In genomic region chr20:63499333-63499969, GRCh38 we compare ENCODE assay signal across 7 cellular contexts. TPM values are rescaled to one million over a fixed set of nuclear protein-coding genes. Genes with fewer than 3 reads are reported as not detected.
DNase-seq lines count a peak whose midpoint lies in the region; ATAC-seq, FAIRE-seq and TF ChIP-seq lines count a peak whose summit lies in the region.
"Had no signal": no experiment of that assay in that cellular context is flagged by ENCODE, and none has a peak within 500 bp of the region (broad histone marks: within the 10 kb centered on the region; RNA-seq: fewer than 3 reads in every experiment).

No MANE protein-coding gene starts in this region.

- peaks cover 0 to 32% (median 21%) of the 10 kb centered on the region in 4 experiments; a peak in 6 of 7 replicates for H3K4me1 ChIP-seq in H1 (replicated peaks in 1 of 4; ENCODE audit: control insufficient read depth in 3 of 4, insufficient read depth in 4 of 4, low read length in 3 of 4)

- peaks cover 14% of the 10 kb centered on the region for H3K27me3 Mint-ChIP-seq in activated CD4-positive, alpha-beta T cell treated with anti-CD3 and anti-CD28 coated beads for 36 hours

- DNase-seq in NCI-H1092 (lab: John Stamatoyannopoulos, UW) = peak; percentile 45
- DNase-seq in H1 (ENCODE audit: low read depth in 1 of 2, low spot score in 2 of 2) = peak in 1 of 2 experiments; percentile 63
- DNase-seq in retina = peak; percentile 77
- no peak for DNase-seq in NCI-H2107 treated with DMSO at 0.1 percent for 48 hours (lab: John Stamatoyannopoulos, UW; ENCODE audit: unreplicated experiment)
- no peak for DNase-seq in erythroblast (lab: John Stamatoyannopoulos, UW)
- no peak for DNase-seq in activated CD4-positive, alpha-beta T cell treated with anti-CD3 and anti-CD28 coated beads for 36 hours

- H3K23me2 ChIP-seq in H1 (ENCODE audit: low read depth, low read length) = peaks cover 3% of the 10 kb centered on the region; the same call in 1 of the 2 replicates

- H3K36me3 ChIP-seq in H1 (ENCODE audit: control insufficient read depth in 2 of 4, insufficient read depth in 4 of 4, low read length in 3 of 4) = no peaks in the 10 kb centered on the region; a peak in 1 of 8 replicates

- H3K36me3 Mint-ChIP-seq in activated CD4-positive, alpha-beta T cell treated with anti-CD3 and anti-CD28 coated beads for 36 hours (ENCODE audit: low read depth) = no peaks in the 10 kb centered on the region

- no peak for ATAC-seq in activated CD4-positive, alpha-beta T cell treated with anti-CD3 and anti-CD28 coated beads for 36 hours

- H3K9me3 ChIP-seq in H1 (ENCODE audit: insufficient read depth in 2 of 2, low read depth in 1 of 2, low read length in 1 of 2) = no peaks in the 10 kb centered on the region; a peak in 1 of 4 replicates

- TF ChIP-seq CTCF in H1 (IDR thresholded peaks at IDR 0.05; ENCODE audit: control extremely low read depth in 1 of 3, insufficient read depth in 1 of 3, low read depth in 1 of 3, low read length in 3 of 3) = no peak

- peaks cover 2% of the 10 kb centered on the region for H3K4me1 Mint-ChIP-seq in activated CD4-positive, alpha-beta T cell treated with anti-CD3 and anti-CD28 coated beads for 36 hours

- no peak overlapping the region for H3K9ac ChIP-seq in H1 (replicated peaks in 1 of 4; ENCODE audit: extremely low read depth in 1 of 4, low read depth in 3 of 4, low read length in 3 of 4)

- no peak overlapping the region for H2BK15ac ChIP-seq in H1 (ENCODE audit: low read length)

- TF ChIP-seq POLR2A in H1 (IDR thresholded peaks at IDR 0.05; ENCODE audit: control extremely low read depth in 1 of 2, low read depth in 2 of 2, low read length in 2 of 2) (no peak), erythroblast (IDR thresholded peaks at IDR 0.05; ENCODE audit: low read length) (no peak)

- no peaks in the 10 kb centered on the region for H3K79me2 ChIP-seq in H1 (ENCODE audit: control insufficient read depth in 1 of 2, insufficient read depth in 2 of 2, low read length in 2 of 2)

- CTCF ChIA-PET in H1 (lab: Charles Lee; ENCODE audit: partially characterized antibody) = no interaction called here
- CTCF ChIA-PET in activated CD4-positive, alpha-beta T cell treated with anti-CD3 and anti-CD28 coated beads for 36 hours (lab: Charles Lee) = no interaction called here

- peaks cover 0 to 4% of the 10 kb centered on the region in 2 experiments for H4K20me1 ChIP-seq in H1 (replicated peaks in 1 of 2; ENCODE audit: control insufficient read depth in 1 of 2, insufficient read depth in 2 of 2, low read length in 2 of 2)

- no peak overlapping the region for H4K91ac ChIP-seq in H1 (replicated peaks; ENCODE audit: insufficient read length, low read length)

- H3K4me3 ChIP-seq in H1 (ENCODE audit: extremely low read depth in 1 of 4, insufficient read depth in 2 of 4, low read depth in 3 of 4, low read length in 4 of 4) = peak overlapping the region; percentile 23 to 66 (median 29); a peak in 6 of 8 replicates

- H2AFZ ChIP-seq in H1 (ENCODE audit: low read length) = no peak overlapping the region

- H3K27ac Mint-ChIP-seq in activated CD4-positive, alpha-beta T cell treated with anti-CD3 and anti-CD28 coated beads for 36 hours = no peak overlapping the region

- POLR2A ChIA-PET in H1 (lab: Charles Lee; ENCODE audit: partially characterized antibody) = interaction anchor here (1.1 kb wide), 1 partner anchor 22 kb away, joined by 5 read pairs; the partner anchor contains the start of gene PPDPF
- POLR2A ChIA-PET in activated CD4-positive, alpha-beta T cell treated with anti-CD3 and anti-CD28 coated beads for 36 hours (lab: Charles Lee) = no interaction called here

- H4K5ac ChIP-seq in H1 (ENCODE audit: insufficient read length, low read depth, low read length) = no peak overlapping the region

- 3% methylated on average over 6 of the region's 49 CpGs; no CpG with 5 or more reads in 1 of the 2 experiments for WGBS in H1 (ENCODE audit: extremely low coverage in 1 of 2, insufficient coverage in 1 of 2, insufficient read length in 1 of 2, insufficient replicate concordance in 2 of 2, low coverage in 1 of 2, low lambda C conversion rate in 2 of 2, missing lambda C conversion rate in 1 of 2), 2 experiments

- H3K27ac ChIP-seq in H1 (ENCODE audit: low read depth, low read length) = no peak overlapping the region

- peak overlapping the region; percentile 32; the same call in 1 of the 2 replicates for H3K18ac ChIP-seq in H1 (ENCODE audit: extremely low read depth, low read length)

- no peak overlapping the region; the same call in 1 of the 2 replicates for H2BK5ac ChIP-seq in H1 (ENCODE audit: low read depth, low read length)

- H3K9me3 Mint-ChIP-seq in activated CD4-positive, alpha-beta T cell treated with anti-CD3 and anti-CD28 coated beads for 36 hours (ENCODE audit: low read depth) = no peaks in the 10 kb centered on the region

- intact Hi-C loops in activated CD4-positive, alpha-beta T cell treated with anti-CD3 and anti-CD28 coated beads for 36 hours (cut with DNase I, micrococcal nuclease) = no loop called here

- peak overlapping the region; percentile 47 for H4K8ac ChIP-seq in H1 (ENCODE audit: extremely low read depth, insufficient read depth, low read length)

- H3K4me2 ChIP-seq in H1 (ENCODE audit: insufficient read depth in 1 of 2, low read depth in 2 of 2, low read length in 2 of 2) = peak overlapping the region; percentile 60 to 80

- H3K27me3 ChIP-seq in H1 (replicated peaks in 1 of 4; ENCODE audit: control insufficient read depth in 3 of 4, extremely low read depth in 1 of 4, insufficient read depth in 3 of 4, low read length in 3 of 4) = peaks cover 11 to 42% (median 35%) of the 10 kb centered on the region in 4 experiments

- no peak for FAIRE-seq in H1 (lab: Jason Lieb, UNC)

- H2BK12ac ChIP-seq in H1 (ENCODE audit: low read depth, low read length) = no peak overlapping the region

- no peak for TF ChIP-seq EP300 in H1 (IDR thresholded peaks at IDR 0.05; ENCODE audit: borderline replicate concordance in 1 of 2, low read depth in 2 of 2, low read length in 2 of 2)

- no peak overlapping the region for H3K14ac ChIP-seq in H1 (ENCODE audit: insufficient read length)

- no peak overlapping the region for H2BK20ac ChIP-seq in H1 (ENCODE audit: low read length)

- H3K23ac ChIP-seq in H1 (ENCODE audit: insufficient read length) = no peak overlapping the region

- no peak overlapping the region for H3K4me3 Mint-ChIP-seq in activated CD4-positive, alpha-beta T cell treated with anti-CD3 and anti-CD28 coated beads for 36 hours

- H2BK120ac ChIP-seq in H1 (replicated peaks; ENCODE audit: low read depth, low read length) = no peak overlapping the region

- H3K79me1 ChIP-seq in H1 (ENCODE audit: low read depth, low read length) = no peaks in the 10 kb centered on the region

- H3K4ac ChIP-seq in H1 (replicated peaks; ENCODE audit: insufficient read length, low read depth, low read length) = no peak overlapping the region

- no peak for TF ChIP-seq RAD21 in H1 (IDR thresholded peaks at IDR 0.05 in 1 of 2, conservative IDR thresholded peaks at IDR 0.05 in 1 of 2; ENCODE audit: low read depth in 2 of 2, low read length in 2 of 2)

- no peak overlapping the region for H3K56ac ChIP-seq in H1 (replicated peaks; ENCODE audit: insufficient read length, low read depth, low read length)

- H2AK5ac ChIP-seq in H1 (ENCODE audit: low read depth, low read length) = no peak overlapping the region

RNA-seq across cellular contexts. Expression of gene EEF1A2, which starts 0.6 kb away (rescaled TPM):
- total RNA-seq in H1 (2021; fragmentation: NEBNext Ultra II Directional; extraction: Animal tissue kit (Norgen Biotek cat#: 25700)) = 25.8 and 27.9 TPM in 2 replicates
- polyA plus RNA-seq in H1 (2011; rRNA removed) = 7.4 and 17.5 TPM in 2 replicates
- 15.5 TPM for polyA plus RNA-seq in H1 (2011; cell fraction: cytosol; rRNA removed)
- polyA plus RNA-seq in H1 (2011; cell fraction: nucleus; rRNA removed) = 33.5 TPM
- polyA plus RNA-seq in H1 (2012, experiment 1 of 2) = 25.2 to 45.3 TPM (median 39.3 TPM) in 4 replicates
- 22.6 TPM for polyA plus RNA-seq in H1 (2012, experiment 2 of 2)
- 26.8 TPM for polyA plus RNA-seq in H1 (2013, experiment 1 of 2)
- polyA plus RNA-seq in H1 (2013, experiment 2 of 2) = 25.5 TPM
- 6.0 and 11.9 TPM in 2 replicates for polyA minus RNA-seq in H1 (2011; rRNA and poly(A)+ RNA removed)
- polyA minus RNA-seq in H1 (2011; cell fraction: cytosol; rRNA and poly(A)+ RNA removed) = 20.6 TPM
- 13.6 TPM for polyA minus RNA-seq in H1 (2011; cell fraction: nucleus; rRNA and poly(A)+ RNA removed)
- under 1 TPM; 0.69 to 0.81 TPM for total RNA-seq in activated CD4-positive, alpha-beta T cell treated with anti-CD3 and anti-CD28 coated beads for 36 hours

RNA-seq across cellular contexts. Expression of gene PPDPF, which starts 21.1 kb away (rescaled TPM):
- 125 and 138 TPM in 2 replicates for total RNA-seq in H1 (2021; fragmentation: NEBNext Ultra II Directional; extraction: Animal tissue kit (Norgen Biotek cat#: 25700))
- 30.5 and 49.9 TPM in 2 replicates for polyA plus RNA-seq in H1 (2011; rRNA removed)
- polyA plus RNA-seq in H1 (2011; cell fraction: cytosol; rRNA removed) = 13.6 TPM
- polyA plus RNA-seq in H1 (2011; cell fraction: nucleus; rRNA removed) = 40.2 TPM
- 38.8 to 127 TPM (median 112 TPM) in 4 replicates for polyA plus RNA-seq in H1 (2012, experiment 1 of 2)
- polyA plus RNA-seq in H1 (2012, experiment 2 of 2) = 66.7 TPM
- 147 TPM for polyA plus RNA-seq in H1 (2013, experiment 1 of 2)
- polyA plus RNA-seq in H1 (2013, experiment 2 of 2) = 151 TPM
- polyA minus RNA-seq in H1 (2011; rRNA and poly(A)+ RNA removed) = 2.8 and 4.9 TPM in 2 replicates
- 109 TPM for polyA minus RNA-seq in H1 (2011; cell fraction: cytosol; rRNA and poly(A)+ RNA removed)
- polyA minus RNA-seq in H1 (2011; cell fraction: nucleus; rRNA and poly(A)+ RNA removed) = 58.7 TPM
- 100 to 1,000 TPM; 119 to 133 TPM for total RNA-seq in activated CD4-positive, alpha-beta T cell treated with anti-CD3 and anti-CD28 coated beads for 36 hours

RNA-seq across cellular contexts. Expression of gene KCNQ2, which starts 27.0 kb away (rescaled TPM):
- total RNA-seq in H1 (2021; fragmentation: NEBNext Ultra II Directional; extraction: Animal tissue kit (Norgen Biotek cat#: 25700)) = 82.6 and 88.6 TPM in 2 replicates
- 243 and 277 TPM in 2 replicates for polyA plus RNA-seq in H1 (2011; rRNA removed)
- 174 TPM for polyA plus RNA-seq in H1 (2011; cell fraction: cytosol; rRNA removed)
- 206 TPM for polyA plus RNA-seq in H1 (2011; cell fraction: nucleus; rRNA removed)
- 41.9 to 107 TPM (median 94.0 TPM) in 4 replicates for polyA plus RNA-seq in H1 (2012, experiment 1 of 2)
- 88.7 TPM for polyA plus RNA-seq in H1 (2012, experiment 2 of 2)
- 72.4 TPM for polyA plus RNA-seq in H1 (2013, experiment 1 of 2)
- polyA plus RNA-seq in H1 (2013, experiment 2 of 2) = 73.2 TPM
- polyA minus RNA-seq in H1 (2011; rRNA and poly(A)+ RNA removed) = 40.5 and 42.0 TPM in 2 replicates
- 39.6 TPM for polyA minus RNA-seq in H1 (2011; cell fraction: cytosol; rRNA and poly(A)+ RNA removed)
- polyA minus RNA-seq in H1 (2011; cell fraction: nucleus; rRNA and poly(A)+ RNA removed) = 33.1 TPM
- not detected for total RNA-seq in activated CD4-positive, alpha-beta T cell treated with anti-CD3 and anti-CD28 coated beads for 36 hours

RNA-seq across cellular contexts. Expression of gene PTK6, which starts 37.7 kb away (rescaled TPM):
- total RNA-seq in H1 (2021; fragmentation: NEBNext Ultra II Directional; extraction: Animal tissue kit (Norgen Biotek cat#: 25700)) = 0.17 and 0.19 TPM in 2 replicates
- 0.12 and 0.30 TPM in 2 replicates for polyA plus RNA-seq in H1 (2011; rRNA removed)
- 0.27 TPM for polyA plus RNA-seq in H1 (2011; cell fraction: cytosol; rRNA removed)
- polyA plus RNA-seq in H1 (2011; cell fraction: nucleus; rRNA removed) = 0.67 TPM
- 0.32 to 0.41 TPM (median 0.40 TPM) in 4 replicates for polyA plus RNA-seq in H1 (2012, experiment 1 of 2)
- 0.25 TPM for polyA plus RNA-seq in H1 (2012, experiment 2 of 2)
- polyA plus RNA-seq in H1 (2013, experiment 1 of 2) = 0.08 TPM
- 0.07 TPM for polyA plus RNA-seq in H1 (2013, experiment 2 of 2)
- 0.12 TPM in 1 of 2 replicates, not detected in the other for polyA minus RNA-seq in H1 (2011; rRNA and poly(A)+ RNA removed)
- 0.37 TPM for polyA minus RNA-seq in H1 (2011; cell fraction: cytosol; rRNA and poly(A)+ RNA removed)
- polyA minus RNA-seq in H1 (2011; cell fraction: nucleus; rRNA and poly(A)+ RNA removed) = 0.20 TPM
- total RNA-seq in activated CD4-positive, alpha-beta T cell treated with anti-CD3 and anti-CD28 coated beads for 36 hours = under 1 TPM; 0.25 to 0.48 TPM
- total RNA-seq: SK-MEL-5 had no signal

RNA-seq across cellular contexts. Expression of gene SRMS, which starts 48.1 kb away (rescaled TPM):
- total RNA-seq in H1 (2021; fragmentation: NEBNext Ultra II Directional; extraction: Animal tissue kit (Norgen Biotek cat#: 25700)) = 0.29 and 0.76 TPM in 2 replicates
- 0.39 and 0.66 TPM in 2 replicates for polyA plus RNA-seq in H1 (2011; rRNA removed)
- 0.36 TPM for polyA plus RNA-seq in H1 (2011; cell fraction: cytosol; rRNA removed)
- 2.9 TPM for polyA plus RNA-seq in H1 (2011; cell fraction: nucleus; rRNA removed)
- polyA plus RNA-seq in H1 (2012, experiment 1 of 2) = 0.23 to 0.46 TPM (median 0.39 TPM) in 4 replicates
- polyA plus RNA-seq in H1 (2012, experiment 2 of 2) = 0.10 TPM
- 0.28 TPM for polyA plus RNA-seq in H1 (2013, experiment 1 of 2)
- 0.15 TPM for polyA plus RNA-seq in H1 (2013, experiment 2 of 2)
- 0.10 TPM in 1 of 2 replicates, not detected in the other for polyA minus RNA-seq in H1 (2011; rRNA and poly(A)+ RNA removed)
- polyA minus RNA-seq in H1 (2011; cell fraction: cytosol; rRNA and poly(A)+ RNA removed) = not detected
- polyA minus RNA-seq in H1 (2011; cell fraction: nucleus; rRNA and poly(A)+ RNA removed) = 0.50 TPM
- not detected for total RNA-seq in activated CD4-positive, alpha-beta T cell treated with anti-CD3 and anti-CD28 coated beads for 36 hours
- total RNA-seq: SK-MEL-5 had no signal

Comparison
In these comparisons a context has a peak if more than half of its experiments do, and no peak if none do; other contexts are left out.
1. DNase-seq: peak in NCI-H1092 (single experiment) and retina (single experiment); none in NCI-H2107 treated with DMSO at 0.1 percent for 48 hours (single experiment), erythroblast (0 of 2) and activated CD4-positive, alpha-beta T cell treated with anti-CD3 and anti-CD28 coated beads for 36 hours (single experiment).
2. RNA of gene EEF1A2, which starts 0.6 kb away (total RNA-seq): 25.8 to 27.9 TPM in H1; 0.69 to 0.81 TPM in activated CD4-positive, alpha-beta T cell treated with anti-CD3 and anti-CD28 coated beads for 36 hours; every median in the first group is over 10 times any median in the second.
3. RNA of gene KCNQ2, which starts 27.0 kb away (total RNA-seq): 82.6 to 88.6 TPM in H1; not detected in activated CD4-positive, alpha-beta T cell treated with anti-CD3 and anti-CD28 coated beads for 36 hours; every median in the first group is over 10 times any median in the second.